In genomic region chr6:105821027-105821426, GRCh38 we compare ENCODE assay signal across 18 cellular contexts.
DNase-seq lines count a peak whose midpoint lies in the region; ATAC-seq and TF ChIP-seq lines count a peak whose summit lies in the region.
"Had no signal": no experiment of that assay in that cellular context is flagged by ENCODE, and none has a peak within 500 bp of the region (broad histone marks: within the 10 kb centered on the region; RNA-seq: fewer than 3 reads in every experiment).

No MANE protein-coding gene starts in this region.

- CTCF ChIA-PET in activated B cell treated with CpG ODN at 0.5 μM for 24 hours (lab: Charles Lee) = no interaction called here

- peak; percentile 39 for ATAC-seq in HG02798 (IDR thresholded peaks at IDR 0.05; ENCODE audit: poor library complexity, unreplicated experiment)
- ATAC-seq in activated B cell treated with CpG ODN at 0.5 μM for 24 hours (ENCODE audit: low read depth) = peak; percentile 64
- peak; percentile 55 for ATAC-seq in stimulated activated memory B cell treated with anti-CD40 and anti-IgM and Interleukin-4, amounts not matched to agents 10 μg/mL and 1 μg/mL and 100 μg/mL, for 72 hours
- no peak for ATAC-seq in HG03520 (IDR thresholded peaks at IDR 0.05; ENCODE audit: unreplicated experiment)
- ATAC-seq: A549, GM23338 had no signal

- no peak for TF ChIP-seq CTCF in activated B cell treated with CpG ODN at 0.5 μM for 24 hours (IDR thresholded peaks at IDR 0.05)

- no peak overlapping the region for H3K4me3 Mint-ChIP-seq in activated B cell treated with CpG ODN at 0.5 μM for 24 hours
- no peak overlapping the region for H3K4me3 Mint-ChIP-seq in stimulated activated memory B cell treated with anti-CD40 and anti-IgM and Interleukin-4, amounts not matched to agents 10 μg/mL and 1 μg/mL and 100 μg/mL, for 72 hours
- H3K4me3 Mint-ChIP-seq: CD14-positive monocyte; CD4-positive, alpha-beta memory T cell; GM23338 had no signal

- H3K27me3 Mint-ChIP-seq in activated B cell treated with CpG ODN at 0.5 μM for 24 hours = no peaks in the 10 kb centered on the region
- no peaks in the 10 kb centered on the region for H3K27me3 Mint-ChIP-seq in stimulated activated memory B cell treated with anti-CD40 and anti-IgM and Interleukin-4, amounts not matched to agents 10 μg/mL and 1 μg/mL and 100 μg/mL, for 72 hours
- H3K27me3 Mint-ChIP-seq: CD4-positive, alpha-beta memory T cell had no signal

- peaks cover 3% of the 10 kb centered on the region for H3K9me3 Mint-ChIP-seq in activated B cell treated with CpG ODN at 0.5 μM for 24 hours
- no peaks in the 10 kb centered on the region for H3K9me3 Mint-ChIP-seq in stimulated activated memory B cell treated with anti-CD40 and anti-IgM and Interleukin-4, amounts not matched to agents 10 μg/mL and 1 μg/mL and 100 μg/mL, for 72 hours

- H3K27ac Mint-ChIP-seq in activated B cell treated with CpG ODN at 0.5 μM for 24 hours = no peak overlapping the region
- no peak overlapping the region for H3K27ac Mint-ChIP-seq in stimulated activated memory B cell treated with anti-CD40 and anti-IgM and Interleukin-4, amounts not matched to agents 10 μg/mL and 1 μg/mL and 100 μg/mL, for 72 hours
- H3K27ac Mint-ChIP-seq: CD14-positive monocyte; CD4-positive, alpha-beta memory T cell; GM23338 had no signal

- POLR2A ChIA-PET in activated B cell treated with CpG ODN at 0.5 μM for 24 hours (lab: Charles Lee) = no interaction called here

- peak; percentile 14 for DNase-seq in DMS 273 (lab: John Stamatoyannopoulos, UW; ENCODE audit: unreplicated experiment)
- DNase-seq in DMS 273 treated with DMSO at 0.1 percent for 48 hours (lab: John Stamatoyannopoulos, UW) = no peak
- no peak for DNase-seq in activated B cell treated with CpG ODN at 0.5 μM for 24 hours
- no peak for DNase-seq in MV-4-11 (lab: John Stamatoyannopoulos, UW)
- DNase-seq in DMS53 treated with DMSO at 0.1 percent for 48 hours (lab: John Stamatoyannopoulos, UW; ENCODE audit: unreplicated experiment) = no peak
- DNase-seq: AML-193; CD4-positive, alpha-beta memory T cell; DMS53; HCEC 1CT; IMR-90; Kasumi-1; KG1 had no signal

- H3K4me1 Mint-ChIP-seq in activated B cell treated with CpG ODN at 0.5 μM for 24 hours = peaks cover 4% of the 10 kb centered on the region
- H3K4me1 Mint-ChIP-seq in stimulated activated memory B cell treated with anti-CD40 and anti-IgM and Interleukin-4, amounts not matched to agents 10 μg/mL and 1 μg/mL and 100 μg/mL, for 72 hours = peaks cover 19% of the 10 kb centered on the region
- H3K4me1 Mint-ChIP-seq: GM23338 had no signal

- H3K36me3 Mint-ChIP-seq in activated B cell treated with CpG ODN at 0.5 μM for 24 hours (ENCODE audit: low read depth) = no peaks in the 10 kb centered on the region
- H3K36me3 Mint-ChIP-seq in stimulated activated memory B cell treated with anti-CD40 and anti-IgM and Interleukin-4, amounts not matched to agents 10 μg/mL and 1 μg/mL and 100 μg/mL, for 72 hours = no peaks in the 10 kb centered on the region
- H3K36me3 Mint-ChIP-seq: CD4-positive, alpha-beta memory T cell had no signal

- intact Hi-C loops in activated B cell treated with CpG ODN at 0.5 μM for 24 hours (cut with micrococcal nuclease) = no loop called here
